ENCODE assay signal across 24 cellular contexts in genomic region chr5:128143911-128144310, GRCh38.
"Had no signal": no experiment of that assay in that cellular context is flagged by ENCODE, and none has a peak within 500 bp of the region (broad histone marks: within the 10 kb centered on the region; RNA-seq: fewer than 3 reads in every experiment).

No MANE protein-coding gene starts in this region.

- H3K9me3 Mint-ChIP-seq: activated T-cell treated with anti-CD3 and anti-CD28 coated beads, Interleukin-2, amount 50 U/mL, for 4 hours; activated T-helper 2 cell treated with anti-CD3 and anti-CD28 coated beads, Interferon-gamma antibody, Interleukin-2, Interleukin-4, amounts not matched to agents 10 μg/mL and 5 μg/mL and 100 μg/mL, durations not matched to agents 14 hours and 24 hours and 36 hours; naive B cell; neural crest cell; stimulated activated naive B cell treated with anti-CD40 and anti-IgM and Interleukin-4, amounts not matched to agents 10 μg/mL and 1 μg/mL and 100 μg/mL, for 72 hours; T-helper 1 cell treated with Interleukin-12 subunit alpha and Interleukin-12 subunit beta and Interleukin-4 antibody, amounts not matched to agents 30 μg/mL and 1 μg/mL, for 36 hours; WTC11 had no signal

- H3K4me1 ChIP-seq: adrenal gland, breast epithelium, sigmoid colon, upper lobe of left lung had no signal

- ATAC-seq: activated T-cell treated with anti-CD3 and anti-CD28 coated beads, Interleukin-2, amount 50 U/mL, for 4 hours; left colon; mucosa of descending colon; stimulated activated naive B cell treated with anti-CD40 and anti-IgM and Interleukin-4, amounts not matched to agents 10 μg/mL and 1 μg/mL and 100 μg/mL, for 72 hours; WTC11 had no signal

- H3K4me1 Mint-ChIP-seq: naive B cell; neural crest cell; stimulated activated naive B cell treated with anti-CD40 and anti-IgM and Interleukin-4, amounts not matched to agents 10 μg/mL and 1 μg/mL and 100 μg/mL, for 72 hours; WTC11 had no signal

- H3K36me3 Mint-ChIP-seq: WTC11 had no signal

- H3K27ac Mint-ChIP-seq: activated naive CD8-positive, alpha-beta T cell; activated T-helper 2 cell treated with anti-CD3 and anti-CD28 coated beads, Interferon-gamma antibody, Interleukin-2, Interleukin-4, amounts not matched to agents 10 μg/mL and 5 μg/mL and 100 μg/mL, durations not matched to agents 14 hours and 24 hours and 36 hours; stimulated activated naive B cell treated with anti-CD40 and anti-IgM and Interleukin-4, amounts not matched to agents 10 μg/mL and 1 μg/mL and 100 μg/mL, for 72 hours; T-helper 1 cell treated with Interleukin-12 subunit alpha and Interleukin-12 subunit beta and Interleukin-4 antibody, amounts not matched to agents 30 μg/mL and 1 μg/mL, for 36 hours; WTC11 had no signal

- H3K27me3 ChIP-seq: adrenal gland, breast epithelium, sigmoid colon, upper lobe of left lung had no signal

- H3K27ac ChIP-seq: adrenal gland, breast epithelium, sigmoid colon, upper lobe of left lung had no signal

- H3K9me3 ChIP-seq: adrenal gland, breast epithelium, mucosa of descending colon, sigmoid colon, upper lobe of left lung had no signal

- H3K4me3 Mint-ChIP-seq: activated naive CD8-positive, alpha-beta T cell; activated T-cell treated with anti-CD3 and anti-CD28 coated beads, Interleukin-2, amount 50 U/mL, for 4 hours; naive B cell; neural crest cell; stimulated activated naive B cell treated with anti-CD40 and anti-IgM and Interleukin-4, amounts not matched to agents 10 μg/mL and 1 μg/mL and 100 μg/mL, for 72 hours; T-helper 1 cell treated with Interleukin-12 subunit alpha and Interleukin-12 subunit beta and Interleukin-4 antibody, amounts not matched to agents 30 μg/mL and 1 μg/mL, for 36 hours; WTC11 had no signal

- H3K4me3 ChIP-seq: adrenal gland, breast epithelium, mucosa of descending colon, sigmoid colon, upper lobe of left lung had no signal

- H3K36me3 ChIP-seq: adrenal gland, breast epithelium had no signal

- DNase-seq: activated CD8-positive, alpha-beta memory T cell treated with anti-CD3 and anti-CD28 coated beads, Interleukin-2, amount 50 U/mL, for 4 hours; activated naive CD4-positive, alpha-beta T cell; activated T-cell treated with anti-CD3 and anti-CD28 coated beads, Interleukin-2, amount 50 U/mL, for 4 hours; adrenal gland; cerebellar nuclear complex; effector CD4-positive, alpha-beta T cell; left colon; mucosa of descending colon; naive B cell; occipital lobe; posterior cingulate gyrus; retina; sigmoid colon; stimulated activated CD4-positive, alpha-beta T cell treated with anti-CD3 and anti-CD28 coated beads, Interleukin-2, amount 100 ng/mL, for 48 hours; stimulated activated CD8-positive, alpha-beta memory T cell treated with anti-CD3 and anti-CD28 coated beads, Interleukin-4, amount 100 ng/mL, for 48 hours; stimulated activated naive B cell treated with anti-CD40 and anti-IgM and Interleukin-4, amounts not matched to agents 10 μg/mL and 1 μg/mL and 100 μg/mL, for 72 hours; T1000; upper lobe of left lung had no signal

- H3K27me3 Mint-ChIP-seq: activated naive CD8-positive, alpha-beta T cell; naive B cell; stimulated activated naive B cell treated with anti-CD40 and anti-IgM and Interleukin-4, amounts not matched to agents 10 μg/mL and 1 μg/mL and 100 μg/mL, for 72 hours had no signal
